Comparison of ENCODE assay signal across 22 cellular contexts in genomic region chr6:8483650-8484049, GRCh38. TPM values are rescaled to one million over a fixed set of nuclear protein-coding genes. Genes with fewer than 3 reads are reported as not detected.
A peak's percentile ranks its signal among the peaks of the same experiment; 100 is the strongest.
DNase-seq lines count a peak whose midpoint lies in the region; ATAC-seq and TF ChIP-seq lines count a peak whose summit lies in the region.
"Had no signal": no experiment of that assay in that cellular context is flagged by ENCODE, and none has a peak within 500 bp of the region (broad histone marks: within the 10 kb centered on the region; RNA-seq: fewer than 3 reads in every experiment).

No MANE protein-coding gene starts in this region.

- no TSS peak for BruUV-seq in Caco-2 (replicated peaks; lab: Mats Ljungman, UMichigan)

- peaks cover 6% of the 10 kb centered on the region; the same call in 1 of the 2 replicates for H3K9me3 ChIP-seq in Caco-2
- H3K9me3 ChIP-seq in MM.1S (replicated peaks; ENCODE audit: insufficient read depth, low read length) = no peaks in the 10 kb centered on the region
- no peaks in the 10 kb centered on the region for H3K9me3 ChIP-seq in CD4-positive, alpha-beta T cell (ENCODE audit: control insufficient read depth, low read length)
- H3K9me3 ChIP-seq: BE2C, BLaER1 had no signal

- TF ChIP-seq CTCF in Caco-2 (IDR thresholded peaks at IDR 0.05; ENCODE audit: insufficient read depth in 1 of 2, low read depth in 1 of 2, low read length in 1 of 2, severe bottlenecking in 1 of 2, unreplicated experiment in 1 of 2) (no peak), MM.1S (IDR thresholded peaks at IDR 0.05; ENCODE audit: low read length) (no peak)
- no peak for TF ChIP-seq CTCF in CD4-positive, alpha-beta T cell (IDR thresholded peaks at IDR 0.05)

- CTCF ChIA-PET in Caco-2 (lab: Charles Lee) = no interaction called here
- CTCF ChIA-PET in CD4-positive, alpha-beta T cell (lab: Charles Lee) = no interaction called here

- no peak overlapping the region for H3K9ac ChIP-seq in MM.1S (ENCODE audit: low read length)
- H3K9ac ChIP-seq: BLaER1 had no signal

- H2AFZ ChIP-seq in MM.1S (ENCODE audit: low read length) = no peak overlapping the region

- no peaks in the 10 kb centered on the region for H3F3A ChIP-seq in MM.1S (ENCODE audit: insufficient read depth, low read length)

- H3K27ac ChIP-seq in MM.1S (ENCODE audit: low read length) = no peak overlapping the region
- H3K27ac ChIP-seq in CD4-positive, alpha-beta T cell (ENCODE audit: low read depth, low read length) = no peak overlapping the region
- H3K27ac ChIP-seq: BLaER1 had no signal

- peak overlapping the region; percentile 15; the same call in 1 of the 2 replicates for H3K4me2 ChIP-seq in MM.1S (ENCODE audit: low read depth, low read length)
- H3K4me2 ChIP-seq: BLaER1 had no signal

- peaks cover 11% of the 10 kb centered on the region for H3K9me3 Mint-ChIP-seq in Caco-2 (ENCODE audit: unreplicated experiment)
- H3K9me3 Mint-ChIP-seq in CD4-positive, alpha-beta T cell = no peaks in the 10 kb centered on the region
- H3K9me3 Mint-ChIP-seq: CD8-positive, alpha-beta T cell had no signal

- intact Hi-C loops in Caco-2 (cut with micrococcal nuclease; ENCODE audit: unreplicated experiment) = no loop called here
- intact Hi-C loops in CD4-positive, alpha-beta T cell (cut with DNase I, micrococcal nuclease) = no loop called here

- peaks cover 14% of the 10 kb centered on the region for H3K36me3 Mint-ChIP-seq in Caco-2 (ENCODE audit: insufficient read depth, unreplicated experiment)
- H3K36me3 Mint-ChIP-seq in CD4-positive, alpha-beta T cell (ENCODE audit: low read depth) = no peaks in the 10 kb centered on the region
- H3K36me3 Mint-ChIP-seq: CD14-positive monocyte; CD4-positive, CD25-positive, alpha-beta regulatory T cell; CD8-positive, alpha-beta T cell had no signal

- peak overlapping the region; percentile 37 for H3K27ac Mint-ChIP-seq in Caco-2 (ENCODE audit: unreplicated experiment)
- no peak overlapping the region for H3K27ac Mint-ChIP-seq in CD4-positive, alpha-beta T cell
- H3K27ac Mint-ChIP-seq: CD14-positive monocyte; CD4-positive, CD25-positive, alpha-beta regulatory T cell; CD8-positive, alpha-beta T cell had no signal

- no peaks in the 10 kb centered on the region for H3K79me2 ChIP-seq in MM.1S (ENCODE audit: low read length)

- DNase-seq in Caco-2 (no peak), MM.1S (peak; percentile 13), NCI-H446 (lab: John Stamatoyannopoulos, UW) (no peak), NCI-H69 (lab: John Stamatoyannopoulos, UW) (no peak)
- no peak for DNase-seq in CD4-positive, alpha-beta T cell
- DNase-seq: 8988T; ACHN; BE2C; C1 segment of cervical spinal cord; CD4-positive, CD25-positive, alpha-beta regulatory T cell; CD8-positive, alpha-beta T cell; DMS 273 treated with DMSO at 0.1 percent for 48 hours; DMS153; DMS53; DMS79; DND-41; EL; GDM1 had no signal

- no peaks in the 10 kb centered on the region for H3K27me3 Mint-ChIP-seq in Caco-2 (ENCODE audit: insufficient read depth, unreplicated experiment)
- H3K27me3 Mint-ChIP-seq in CD4-positive, alpha-beta T cell = peaks cover 20% of the 10 kb centered on the region

- no peaks in the 10 kb centered on the region for H4K20me1 ChIP-seq in MM.1S (ENCODE audit: insufficient read depth, low read length)
- H4K20me1 ChIP-seq: BLaER1 had no signal

- H3K4me3 ChIP-seq in Caco-2 (ENCODE audit: low read depth, low read length) (no peak overlapping the region), MM.1S (ENCODE audit: low read length) (no peak overlapping the region)
- H3K4me3 ChIP-seq: BLaER1, GM12878 had no signal

- peaks cover 40% of the 10 kb centered on the region for H3K4me1 Mint-ChIP-seq in Caco-2 (ENCODE audit: low read depth, unreplicated experiment)
- no peaks in the 10 kb centered on the region for H3K4me1 Mint-ChIP-seq in CD4-positive, alpha-beta T cell (ENCODE audit: low read depth)
- H3K4me1 Mint-ChIP-seq: CD14-positive monocyte; CD4-positive, CD25-positive, alpha-beta regulatory T cell had no signal

- H3K27me3 ChIP-seq in Caco-2 (replicated peaks; ENCODE audit: control insufficient read depth, insufficient read depth, low read length) = no peaks in the 10 kb centered on the region
- H3K27me3 ChIP-seq in MM.1S (replicated peaks; ENCODE audit: insufficient read depth, low read length) = no peaks in the 10 kb centered on the region
- no peaks in the 10 kb centered on the region for H3K27me3 ChIP-seq in CD4-positive, alpha-beta T cell (ENCODE audit: control insufficient read depth, insufficient read depth, low read length)
- H3K27me3 ChIP-seq: BE2C, BLaER1 had no signal

- peak; percentile 51 for ATAC-seq in GM18867 (IDR thresholded peaks at IDR 0.05; ENCODE audit: unreplicated experiment)
- ATAC-seq in CD4-positive, alpha-beta T cell (ENCODE audit: poor library complexity) = no peak
- ATAC-seq: CD8-positive, alpha-beta T cell; GM12878 had no signal

- H3K9me2 ChIP-seq in MM.1S (replicated peaks; ENCODE audit: insufficient read depth, low read length) = no peaks in the 10 kb centered on the region

- H3K4me3 Mint-ChIP-seq in Caco-2 (ENCODE audit: unreplicated experiment) = peak overlapping the region; percentile 11
- no peak overlapping the region for H3K4me3 Mint-ChIP-seq in CD4-positive, alpha-beta T cell
- H3K4me3 Mint-ChIP-seq: CD14-positive monocyte; CD4-positive, CD25-positive, alpha-beta regulatory T cell; CD8-positive, alpha-beta T cell had no signal

- H3K4me1 ChIP-seq in Caco-2 (peaks cover 44% of the 10 kb centered on the region), MM.1S (ENCODE audit: low read length) (peaks cover 20% of the 10 kb centered on the region)
- H3K4me1 ChIP-seq: BE2C, BLaER1 had no signal

- H3K36me3 ChIP-seq in Caco-2 (ENCODE audit: control insufficient read depth, insufficient read depth, low read length) = no peaks in the 10 kb centered on the region
- H3K36me3 ChIP-seq in MM.1S (replicated peaks; ENCODE audit: insufficient read depth, low read length) = no peaks in the 10 kb centered on the region
- H3K36me3 ChIP-seq: BE2C, BLaER1 had no signal

- POLR2A ChIA-PET in Caco-2 (lab: Charles Lee) = interaction anchor here (0.7 kb wide), 1 partner anchor 48 kb away, joined by 4 read pairs; the partner anchor contains the start of gene SLC35B3
- POLR2A ChIA-PET in CD4-positive, alpha-beta T cell (lab: Charles Lee) = no interaction called here

RNA-seq across cellular contexts. Expression of gene SLC35B3, which starts 48.3 kb away (rescaled TPM):
- total RNA-seq in Caco-2 (2022) = 38.7 and 41.3 TPM in 2 replicates
- total RNA-seq in CD4-positive, alpha-beta T cell = 1 to 10 TPM; 2.4 TPM

Comparison
In these comparisons a context has a peak if more than half of its experiments do, and no peak if none do; other contexts are left out.
1. RNA of gene SLC35B3, which starts 48.3 kb away (total RNA-seq): 38.7 to 41.3 TPM in Caco-2; 2.4 TPM in CD4-positive, alpha-beta T cell; every median in the first group is over 10 times any median in the second.